ENCODE assay signal across 8 cellular contexts in genomic region chr5:180070726-180071417, GRCh38. TPM values are rescaled to one million over a fixed set of nuclear protein-coding genes. Genes with fewer than 3 reads are reported as not detected.
DNase-seq lines count a peak whose midpoint lies in the region; ATAC-seq and TF ChIP-seq lines count a peak whose summit lies in the region.

No MANE protein-coding gene starts in this region.

- H3K4me3 ChIP-seq in adipocyte (ENCODE audit: low read length) (peak overlapping the region; percentile 86), cardiac muscle cell (peak overlapping the region; percentile 65), osteoblast (ENCODE audit: insufficient read depth, low read length) (peak overlapping the region; percentile 83)

- no peaks in the 10 kb centered on the region for H3K27me3 ChIP-seq in adipocyte (replicated peaks; ENCODE audit: control insufficient read depth, insufficient read depth, low read length)
- H3K27me3 ChIP-seq in cardiac muscle cell = no peaks in the 10 kb centered on the region
- H3K27me3 ChIP-seq in osteoblast (ENCODE audit: insufficient read depth, low read length) = peaks cover 14% of the 10 kb centered on the region

- H3K4me1 ChIP-seq in adipocyte (ENCODE audit: control insufficient read depth, insufficient read depth, low read length) (peaks cover 13% of the 10 kb centered on the region), cardiac muscle cell (ENCODE audit: low read depth) (peaks cover 27% of the 10 kb centered on the region), osteoblast (ENCODE audit: insufficient read depth, low read length) (peaks cover 13% of the 10 kb centered on the region)

- H3K4me2 ChIP-seq in osteoblast (ENCODE audit: insufficient read depth, low read length) = peak overlapping the region; percentile 93

- H3K9me3 ChIP-seq in adipocyte (ENCODE audit: control insufficient read depth, low read length) = peaks cover 5% of the 10 kb centered on the region
- H3K9me3 ChIP-seq in cardiac muscle cell (ENCODE audit: low read depth) = no peaks in the 10 kb centered on the region
- H3K9me3 ChIP-seq in osteoblast (ENCODE audit: low read depth, low read length) = no peaks in the 10 kb centered on the region

- no peaks in the 10 kb centered on the region for H3K36me3 ChIP-seq in adipocyte (ENCODE audit: control insufficient read depth, insufficient read depth, low read length, severe bottlenecking)
- H3K36me3 ChIP-seq in cardiac muscle cell = no peaks in the 10 kb centered on the region
- no peaks in the 10 kb centered on the region for H3K36me3 ChIP-seq in osteoblast (ENCODE audit: insufficient read depth, low read length)

- no peak for TF ChIP-seq CTCF in cardiac muscle cell (IDR thresholded peaks at IDR 0.05; ENCODE audit: low read depth, low read length)
- TF ChIP-seq CTCF in osteoblast (IDR thresholded peaks at IDR 0.05; ENCODE audit: extremely low read depth, low read depth, low read length) = no peak

- peaks cover 8% of the 10 kb centered on the region for H4K20me1 ChIP-seq in osteoblast (ENCODE audit: insufficient read depth, low read length)

- DNase-seq in AG08395 (ENCODE audit: low spot score) = peak; percentile 47
- peak; percentile 14 to 38 for DNase-seq in NCI-H526 (lab: John Stamatoyannopoulos, UW)
- peak; percentile 73 for DNase-seq in adipocyte (ENCODE audit: low read depth)
- peak; percentile 56 to 64 for DNase-seq in cardiac muscle cell (ENCODE audit: low read depth in 1 of 2, low spot score in 1 of 2)
- DNase-seq in osteoblast (ENCODE audit: insufficient read length, low spot score, missing footprints) = peak; percentile 92

- peak overlapping the region; percentile 91 for H3K9ac ChIP-seq in adipocyte (ENCODE audit: low read length)

- H3K79me2 ChIP-seq in osteoblast (ENCODE audit: insufficient read depth, low read length) = peaks cover 27% of the 10 kb centered on the region

- H3K27ac ChIP-seq in cardiac muscle cell (peak overlapping the region; percentile 78), osteoblast (ENCODE audit: low read depth, low read length) (peak overlapping the region; percentile 23)

- ATAC-seq in GM21515 (IDR thresholded peaks at IDR 0.05; ENCODE audit: unreplicated experiment) (peak; percentile 18), GM19455 (IDR thresholded peaks at IDR 0.05; ENCODE audit: unreplicated experiment) (no peak), GM18858 (IDR thresholded peaks at IDR 0.05; ENCODE audit: unreplicated experiment) (no peak)

- H2AFZ ChIP-seq in osteoblast (ENCODE audit: low read length) = peak overlapping the region; percentile 92

RNA-seq across cellular contexts. Expression of gene RNF130, which starts 0.7 kb away (rescaled TPM):
- total RNA-seq in cardiac muscle cell = 73.0 and 83.0 TPM in 2 replicates
- 60.3 and 69.6 TPM in 2 replicates for polyA plus RNA-seq in cardiac muscle cell
- total RNA-seq in osteoblast = 25.0 and 28.6 TPM in 2 replicates

Comparison
In these comparisons a context has a peak if more than half of its experiments do, and no peak if none do; other contexts are left out.
1. DNase-seq: peak in every context shown above with its lines; median percentile 92 in osteoblast; 73 in adipocyte; 60 in cardiac muscle cell; 47 in AG08395; 26 in NCI-H526.